ENCODE assay signal across 27 cellular contexts in the genomic region with DNA sequence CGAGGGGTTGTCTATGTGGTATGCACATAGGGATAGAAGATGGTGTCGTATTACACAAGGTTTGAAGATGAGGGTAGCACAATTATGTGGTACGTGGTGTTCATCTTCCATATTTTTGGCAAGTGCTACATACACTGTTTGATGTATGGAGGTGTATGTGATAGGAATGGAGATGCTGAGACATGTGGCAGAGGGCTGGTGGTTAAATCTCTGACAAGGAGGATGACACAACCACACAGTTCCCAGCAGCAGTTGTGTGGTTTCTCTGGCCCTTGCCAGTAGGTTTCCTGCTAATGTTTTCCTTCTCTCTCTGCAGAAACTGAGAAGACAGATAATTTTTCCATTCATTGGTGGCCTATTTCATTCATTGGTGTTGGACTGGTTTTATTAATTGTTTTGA. TPM values are rescaled to one million over a fixed set of nuclear protein-coding genes. Genes with fewer than 3 reads are reported as not detected.
"Had no signal": no experiment of that assay in that cellular context is flagged by ENCODE, and none has a peak within 500 bp of the region (broad histone marks: within the 10 kb centered on the region; RNA-seq: fewer than 3 reads in every experiment).

No MANE protein-coding gene starts in this region.

- H3K27ac Mint-ChIP-seq: activated CD4-positive, alpha-beta memory T cell treated with anti-CD3 and anti-CD28 coated beads for 36 hours; activated CD4-positive, alpha-beta T cell treated with anti-CD3 and anti-CD28 coated beads, Interleukin-2, amount 10 ng/mL, durations not matched to agents 7 days and 5 days; WTC11 had no signal

- H3K27ac ChIP-seq: brain microvascular endothelial cell, Peyer's patch, RWPE1, SJSA1 had no signal

- H3K4me1 Mint-ChIP-seq: WTC11 had no signal

- DNase-seq: activated CD4-positive, alpha-beta memory T cell treated with anti-CD3 and anti-CD28 coated beads for 36 hours; activated CD4-positive, alpha-beta T cell treated with anti-CD3 and anti-CD28 coated beads, Interleukin-2, amount 10 ng/mL, durations not matched to agents 7 days and 5 days; activated CD4-positive, CD25-positive, alpha-beta regulatory T cell treated with anti-CD3 and anti-CD28 coated beads, Interleukin-2, amount 50 U/mL, for 72 hours; activated CD8-positive, alpha-beta memory T cell treated with anti-CD3 and anti-CD28 coated beads for 24 hours; activated effector memory CD4-positive, alpha-beta T cell treated with anti-CD3 and anti-CD28 coated beads, Interleukin-2, amount 50 U/mL, for 16 hours; activated naive CD4-positive, alpha-beta T cell treated with Interleukin-2 at 50 U/mL for 16 hours; activated T-cell treated with anti-CD3 and anti-CD28 coated beads, Interleukin-2, amount 50 U/mL, for 48 hours; brain microvascular endothelial cell; cerebellar nuclear complex; IMR-90; Kasumi-1; KBM-7; NCI-H1092; NCI-H1417; NCI-H1694; NCI-H2029; NCI-H345; NCI-H510A; NCI-H526 treated with DMSO at 0.1 percent for 48 hours; NK-92 treated with Interleukin-12 subunit alpha and Interleukin-12 subunit beta, amount 100 ng/mL, for 24 hours; Peyer's patch; Right ventricle myocardium superior; SW 1271 had no signal

- H3K27me3 ChIP-seq: brain microvascular endothelial cell, Peyer's patch, SJSA1 had no signal

- H3K4me3 Mint-ChIP-seq: activated CD4-positive, alpha-beta memory T cell treated with anti-CD3 and anti-CD28 coated beads for 36 hours; activated CD4-positive, alpha-beta T cell treated with anti-CD3 and anti-CD28 coated beads, Interleukin-2, amount 10 ng/mL, durations not matched to agents 7 days and 5 days; WTC11 had no signal

- H3K4me1 ChIP-seq: Peyer's patch, SJSA1 had no signal

- H3K4me3 ChIP-seq: Peyer's patch, SJSA1 had no signal

- H3K27me3 Mint-ChIP-seq: activated CD4-positive, alpha-beta memory T cell treated with anti-CD3 and anti-CD28 coated beads for 36 hours; activated CD4-positive, alpha-beta T cell treated with anti-CD3 and anti-CD28 coated beads, Interleukin-2, amount 10 ng/mL, durations not matched to agents 7 days and 5 days had no signal

- ATAC-seq: SK-N-SH treated with all-trans-retinoic acid at 6 μM for 48 hours, WTC11 had no signal

RNA-seq across cellular contexts. Expression of a gene that starts 19.9 kb away (rescaled TPM):
- total RNA-seq: IMR-90, SJSA1 had no signal
